Comparison of ENCODE assay signal across 8 cellular contexts in genomic region chr7:100049441-100050291, GRCh38.
DNase-seq lines count a peak whose midpoint lies in the region; ATAC-seq lines count a peak whose summit lies in the region.

ZSCAN21 (plus strand) TSS chr7:100049774; CDS start chr7:100057007, 7,233 bp downstream.

- DNase-seq in CD1c-positive myeloid dendritic cell (ENCODE audit: extremely low spot score) (peak; percentile 87), NCI-H82 treated with DMSO at 0.1 percent for 48 hours (lab: John Stamatoyannopoulos, UW; ENCODE audit: unreplicated experiment) (peak; percentile 48), memory B cell (ENCODE audit: low spot score in 2 of 2) (peak; percentile 78 to 86)
- DNase-seq in activated CD8-positive, alpha-beta memory T cell treated with anti-CD3 and anti-CD28 coated beads for 4 hours (ENCODE audit: low read depth in 2 of 2) = peak; percentile 67 to 75
- peak; percentile 64 to 73 (median 68) for DNase-seq in effector memory CD4-positive, alpha-beta T cell
- DNase-seq in stimulated activated CD8-positive, alpha-beta memory T cell treated with anti-CD3 and anti-CD28 coated beads, Interleukin-12 subunit alpha, Interleukin-12 subunit beta, amount 100 ng/mL, for 1 hour (ENCODE audit: low read depth) = peak; percentile 75

- H3K4me1 Mint-ChIP-seq in memory B cell = peaks cover 15% of the 10 kb centered on the region

- ATAC-seq in GM19351 (IDR thresholded peaks at IDR 0.05; ENCODE audit: unreplicated experiment) (peak; percentile 84), HG03558 (IDR thresholded peaks at IDR 0.05; ENCODE audit: extremely low read depth, unreplicated experiment) (peak; percentile 51), memory B cell (ENCODE audit: low read depth) (peak; percentile 90)

- H3K36me3 Mint-ChIP-seq in memory B cell = no peaks in the 10 kb centered on the region

- no peaks in the 10 kb centered on the region for H3K27me3 ChIP-seq in effector memory CD4-positive, alpha-beta T cell (replicated peaks; ENCODE audit: control insufficient read depth, insufficient read depth, low read length, poor library complexity, severe bottlenecking)

- H3K4me1 ChIP-seq in effector memory CD4-positive, alpha-beta T cell (ENCODE audit: control insufficient read depth, insufficient read depth, low read length, poor library complexity, severe bottlenecking) = peaks cover 11% of the 10 kb centered on the region

- H3K36me3 ChIP-seq in effector memory CD4-positive, alpha-beta T cell (ENCODE audit: control insufficient read depth, insufficient read depth, low read length) = no peaks in the 10 kb centered on the region

- H3K9me3 Mint-ChIP-seq in memory B cell = no peaks in the 10 kb centered on the region

- H3K27ac ChIP-seq in effector memory CD4-positive, alpha-beta T cell (ENCODE audit: insufficient read depth, low read length, poor library complexity, severe bottlenecking) = peak within 1 kb of the TSS; percentile 85

- H3K4me3 Mint-ChIP-seq in memory B cell = peak within 1 kb of the TSS; percentile 94

- peak within 1 kb of the TSS; percentile 96 for H3K27ac Mint-ChIP-seq in memory B cell

- peak within 1 kb of the TSS; percentile 97 for H3K4me3 ChIP-seq in effector memory CD4-positive, alpha-beta T cell (ENCODE audit: insufficient read depth, low read depth, low read length, poor library complexity, severe bottlenecking)

- no peaks in the 10 kb centered on the region for H3K27me3 Mint-ChIP-seq in memory B cell

- H3K9me3 ChIP-seq in effector memory CD4-positive, alpha-beta T cell (ENCODE audit: control insufficient read depth, low read length) = no peaks in the 10 kb centered on the region

Comparison
In these comparisons a context has a peak if more than half of its experiments do, and no peak if none do; other contexts are left out.
1. Peak in every context shown above with its lines: DNase-seq, ATAC-seq, H3K4me3 ChIP-seq and H3K27ac ChIP-seq.